8 cellular contexts compared by ENCODE assay signal in the genomic region with DNA sequence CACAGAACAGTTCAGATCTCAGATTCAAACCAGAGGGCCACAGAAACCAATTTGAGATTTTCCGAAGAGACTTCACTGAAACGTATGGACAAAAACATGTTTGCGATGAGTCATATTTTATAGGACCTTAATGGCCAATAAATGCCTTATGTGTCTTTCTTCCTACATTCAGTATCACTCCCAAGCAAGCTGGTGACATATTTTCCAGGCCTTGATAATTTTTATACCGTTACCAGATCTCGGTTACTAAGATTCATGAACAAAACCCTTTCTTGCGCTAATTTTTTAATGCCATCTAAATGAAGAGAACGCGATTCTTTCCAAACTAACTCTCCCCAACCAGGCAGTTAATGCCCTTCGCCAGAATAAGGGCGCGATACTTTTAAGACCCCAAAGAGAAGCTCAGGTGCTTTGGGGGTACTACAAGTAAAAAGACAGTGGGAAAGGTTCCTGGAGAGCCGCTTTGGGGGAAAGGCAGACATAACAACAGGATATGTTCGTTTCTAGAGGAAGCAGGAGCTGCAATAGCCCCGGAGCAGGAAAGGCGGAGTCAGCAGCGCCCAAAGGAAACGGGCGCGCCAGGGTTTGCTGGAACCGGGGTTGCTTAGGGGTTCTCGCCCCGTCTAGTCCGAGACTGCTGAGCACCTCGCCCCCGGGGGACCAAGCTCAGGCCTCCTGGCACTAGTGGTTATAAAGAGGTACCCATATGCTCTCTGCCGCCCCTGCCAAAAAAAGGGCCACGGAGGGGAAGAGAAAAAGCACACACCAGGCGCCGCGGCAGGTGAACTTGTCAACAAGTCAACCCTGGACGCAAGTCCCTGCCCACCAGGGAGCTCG. TPM values are rescaled to one million over a fixed set of nuclear protein-coding genes. Genes with fewer than 3 reads are reported as not detected.
DNase-seq lines count a peak whose midpoint lies in the region; ATAC-seq, FAIRE-seq and TF ChIP-seq lines count a peak whose summit lies in the region.

No MANE protein-coding gene starts in this region.

- DNase-seq in ACHN (peak; percentile 80), GM13977 (ENCODE audit: low spot score) (peak; percentile 42), HK-2 (ENCODE audit: unreplicated experiment) (peak; percentile 50), RPMI8226 (peak; percentile 68), islet precursor cell (peak; percentile 63), small intestine (peak; percentile 70)
- DNase-seq in central memory CD8-positive, alpha-beta T cell (ENCODE audit: low spot score in 2 of 2): no peak

- peak overlapping the region; percentile 70 to 92 for H3K4me3 ChIP-seq in small intestine (ENCODE audit: low read depth in 1 of 2, low read length in 2 of 2)

- peak overlapping the region; percentile 72 for H3K4me3 Mint-ChIP-seq in central memory CD8-positive, alpha-beta T cell

- peaks cover 0 to 5% of the 10 kb centered on the region in 2 donors for H3K27me3 ChIP-seq in small intestine (ENCODE audit: control insufficient read depth in 2 of 2, insufficient read depth in 2 of 2, low read length in 2 of 2)

- no peak overlapping the region for H3K27ac Mint-ChIP-seq in central memory CD8-positive, alpha-beta T cell (ENCODE audit: low read depth)

- peaks cover 2% of the 10 kb centered on the region for H3K36me3 Mint-ChIP-seq in central memory CD8-positive, alpha-beta T cell (ENCODE audit: insufficient read depth)

- 1 to 7% (median 4%) methylated on average over 32 of the region's 32 CpGs for whole genome bisulfite sequencing in small intestine, 3 donors

- peak overlapping the region; percentile 42 to 98 for H3K27ac ChIP-seq in small intestine (ENCODE audit: low read depth in 1 of 2, low read length in 1 of 2)

- no peak for TF ChIP-seq CTCF in GM13977 (IDR thresholded peaks at IDR 0.05; ENCODE audit: extremely low read depth, insufficient read depth, missing control alignments)

- no peaks in the 10 kb centered on the region for H3K9me3 ChIP-seq in small intestine (ENCODE audit: control insufficient read depth, low read depth)

- H3K36me3 ChIP-seq in small intestine (ENCODE audit: control insufficient read depth in 2 of 2, insufficient read depth in 2 of 2, low read length in 2 of 2): no peaks in the 10 kb centered on the region

- in situ Hi-C loops in ACHN (cut with HindIII; ENCODE audit: low pct_ligation_motif_present, low pct_unique_long_range_greater_than_20kb, low sequenced_read_pairs): no loop called here
- in situ Hi-C loops in GM13977 (cut with MboI; ENCODE audit: low pct_unique_long_range_greater_than_20kb, low sequenced_read_pairs, unreplicated experiment): no loop called here

- H3K4me1 Mint-ChIP-seq in central memory CD8-positive, alpha-beta T cell: peaks cover 7% of the 10 kb centered on the region

- no peak for FAIRE-seq in small intestine (lab: Jason Lieb, UNC)

- H3K27me3 Mint-ChIP-seq in central memory CD8-positive, alpha-beta T cell: peaks cover 67% of the 10 kb centered on the region

- no peaks in the 10 kb centered on the region for H3K9me3 Mint-ChIP-seq in central memory CD8-positive, alpha-beta T cell

- no peak for ATAC-seq in central memory CD8-positive, alpha-beta T cell (replicated peaks; ENCODE audit: extremely low read depth, poor library complexity, severe bottlenecking)
- no peak for ATAC-seq in GM18520 (IDR thresholded peaks at IDR 0.05; ENCODE audit: unreplicated experiment)

- H3K4me1 ChIP-seq in small intestine (ENCODE audit: control insufficient read depth in 2 of 2, insufficient read depth in 1 of 2, low read depth in 1 of 2, low read length in 1 of 2): peaks cover 0 to 7% of the 10 kb centered on the region in 2 donors

RNA-seq across cellular contexts. Expression of a gene that starts 0.9 kb away (rescaled TPM):
- 10 to 100 TPM; 32.1 to 49.9 (median 41.6) TPM for polyA plus RNA-seq in small intestine

Comparison
In these comparisons a context has a peak if more than half of its experiments do, and no peak if none do; other contexts are left out.
1. DNase-seq: peak in ACHN (single experiment), GM13977 (single experiment), HK-2 (single experiment), RPMI8226 (single experiment), islet precursor cell (single experiment) and small intestine (single experiment); none in central memory CD8-positive, alpha-beta T cell (0 of 2).